21 cellular contexts compared by ENCODE assay signal in the genomic region with DNA sequence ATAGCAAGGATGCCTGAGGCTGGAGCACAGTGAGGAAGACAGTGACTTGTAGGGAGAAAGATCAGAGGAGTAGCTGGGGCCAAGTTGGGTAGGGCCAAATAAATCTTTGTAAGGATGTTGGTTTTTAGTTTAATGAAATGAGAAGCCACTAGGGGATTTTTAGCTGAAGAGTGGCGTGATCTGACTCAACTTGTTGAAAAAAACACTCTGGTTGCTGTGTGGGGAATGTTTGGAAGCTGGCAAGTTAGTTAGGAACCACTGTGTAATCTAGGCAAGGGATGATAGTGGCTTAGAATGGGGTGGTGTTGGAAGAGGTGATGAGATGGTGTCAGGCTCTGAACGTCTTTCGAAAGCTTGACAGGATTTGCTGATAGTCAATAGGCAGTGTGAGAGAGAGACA.
"Had no signal": no experiment of that assay in that cellular context is flagged by ENCODE, and none has a peak within 500 bp of the region (broad histone marks: within the 10 kb centered on the region; RNA-seq: fewer than 3 reads in every experiment).

No MANE protein-coding gene starts in this region.

- H3K27me3 Mint-ChIP-seq: activated B cell treated with CpG ODN at 0.5 μM for 24 hours, brain had no signal

- FAIRE-seq: kidney, TTC549 had no signal

- H3K4me3 Mint-ChIP-seq: activated B cell treated with CpG ODN at 0.5 μM for 24 hours; activated CD8-positive, alpha-beta T cell treated with anti-CD3 and anti-CD28 coated beads, Interleukin-2, amount 10 ng/mL, durations not matched to agents 7 days and 5 days; brain; nephron progenitor cell; stimulated activated effector memory CD8-positive, alpha-beta T cell treated with anti-CD3 and anti-CD28 coated beads, Interleukin-12 subunit alpha, Interleukin-12 subunit beta, amount 100 ng/mL, for 72 hours; T-helper 17 cell had no signal

- H3K4me1 ChIP-seq: sigmoid colon, transverse colon had no signal

- H3K9me3 Mint-ChIP-seq: activated B cell treated with CpG ODN at 0.5 μM for 24 hours; activated naive CD4-positive, alpha-beta T cell treated with anti-CD3 and anti-CD28 coated beads, Interleukin-2, amount 50 U/mL, for 72 hours; brain; nephron progenitor cell; stimulated activated effector memory CD8-positive, alpha-beta T cell treated with anti-CD3 and anti-CD28 coated beads, Interleukin-12 subunit alpha, Interleukin-12 subunit beta, amount 100 ng/mL, for 72 hours had no signal

- DNase-seq: activated B cell treated with CpG ODN at 0.5 μM for 24 hours; activated CD4-positive, alpha-beta T cell treated with anti-CD3 and anti-CD28 coated beads for 48 hours; activated CD8-positive, alpha-beta memory T cell treated with anti-CD3 and anti-CD28 coated beads, Interleukin-2, amount 50 U/mL, for 4 hours; activated CD8-positive, alpha-beta T cell treated with anti-CD3 and anti-CD28 coated beads, Interleukin-2, amount 10 ng/mL, durations not matched to agents 7 days and 5 days; activated gamma-delta T cell; activated T-cell treated with anti-CD3 and anti-CD28 coated beads, Interleukin-2, amount 50 U/mL, for 48 hours; amniotic stem cell; hippocampal formation; kidney; nephron progenitor cell; psoas muscle; sigmoid colon; stimulated activated CD4-positive, alpha-beta T cell treated with anti-CD3 and anti-CD28 coated beads, Interleukin-12 subunit alpha, Interleukin-12 subunit beta, amount 100 ng/mL, for 4 hours; stimulated activated CD4-positive, alpha-beta T cell treated with anti-CD3 and anti-CD28 coated beads, Interleukin-2, amount 100 ng/mL, for 24 hours; T-helper 17 cell; transverse colon had no signal

- H3K36me3 Mint-ChIP-seq: activated naive CD4-positive, alpha-beta T cell treated with anti-CD3 and anti-CD28 coated beads, Interleukin-2, amount 50 U/mL, for 72 hours; brain; stimulated activated effector memory CD8-positive, alpha-beta T cell treated with anti-CD3 and anti-CD28 coated beads, Interleukin-12 subunit alpha, Interleukin-12 subunit beta, amount 100 ng/mL, for 72 hours had no signal

- H3K27ac Mint-ChIP-seq: activated B cell treated with CpG ODN at 0.5 μM for 24 hours; activated CD8-positive, alpha-beta T cell treated with anti-CD3 and anti-CD28 coated beads, Interleukin-2, amount 10 ng/mL, durations not matched to agents 7 days and 5 days; activated naive CD4-positive, alpha-beta T cell treated with anti-CD3 and anti-CD28 coated beads, Interleukin-2, amount 50 U/mL, for 72 hours; brain; nephron progenitor cell; stimulated activated effector memory CD8-positive, alpha-beta T cell treated with anti-CD3 and anti-CD28 coated beads, Interleukin-12 subunit alpha, Interleukin-12 subunit beta, amount 100 ng/mL, for 72 hours; T-helper 17 cell had no signal

- H3K27me3 ChIP-seq: sigmoid colon, transverse colon had no signal

- H3K4me3 ChIP-seq: psoas muscle, sigmoid colon, transverse colon had no signal

- H3K9me3 ChIP-seq: psoas muscle, sigmoid colon, transverse colon had no signal

- H3K27ac ChIP-seq: epithelial cell of prostate, psoas muscle, sigmoid colon, transverse colon had no signal

- ATAC-seq: activated CD8-positive, alpha-beta T cell treated with anti-CD3 and anti-CD28 coated beads, Interleukin-2, amount 10 ng/mL, durations not matched to agents 7 days and 5 days; activated naive CD4-positive, alpha-beta T cell treated with anti-CD3 and anti-CD28 coated beads, Interleukin-2, amount 50 U/mL, for 72 hours; psoas muscle; stimulated activated effector memory CD8-positive, alpha-beta T cell treated with anti-CD3 and anti-CD28 coated beads, Interleukin-12 subunit alpha, Interleukin-12 subunit beta, amount 100 ng/mL, for 72 hours; T-helper 17 cell had no signal

- H3K4me1 Mint-ChIP-seq: activated B cell treated with CpG ODN at 0.5 μM for 24 hours; brain; stimulated activated effector memory CD8-positive, alpha-beta T cell treated with anti-CD3 and anti-CD28 coated beads, Interleukin-12 subunit alpha, Interleukin-12 subunit beta, amount 100 ng/mL, for 72 hours; T-helper 17 cell had no signal

- H3K36me3 ChIP-seq: sigmoid colon, transverse colon had no signal
